ENCODE assay signal across 12 cellular contexts in the genomic region with DNA sequence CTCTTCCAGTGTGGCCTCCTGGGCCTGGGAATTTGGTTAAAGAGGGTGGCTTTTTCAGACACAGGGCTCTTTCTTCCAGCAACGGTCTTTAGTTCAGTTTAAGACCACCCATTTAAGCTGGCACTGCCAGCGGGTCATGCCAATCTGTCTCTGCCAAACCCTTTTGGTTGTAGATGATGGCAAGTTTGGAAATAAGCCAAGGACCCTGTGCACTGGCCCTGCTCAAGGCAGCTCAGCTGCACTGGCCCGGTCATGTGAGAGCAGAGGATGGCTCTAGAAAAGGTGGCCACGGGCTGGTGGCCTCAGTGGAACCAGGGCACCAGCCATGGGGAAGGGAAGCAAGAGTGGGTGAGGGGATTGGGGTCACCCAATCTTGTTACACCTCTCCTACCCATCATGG.
DNase-seq lines count a peak whose midpoint lies in the region; ATAC-seq and TF ChIP-seq lines count a peak whose summit lies in the region.
"Had no signal": no experiment of that assay in that cellular context is flagged by ENCODE, and none has a peak within 500 bp of the region (broad histone marks: within the 10 kb centered on the region; RNA-seq: fewer than 3 reads in every experiment).

No MANE protein-coding gene starts in this region.

- no peak for ATAC-seq in right cardiac atrium
- no peak for ATAC-seq in HG03469 (IDR thresholded peaks at IDR 0.05; ENCODE audit: unreplicated experiment)
- ATAC-seq in foreskin keratinocyte: no peak
- ATAC-seq: HCT116 had no signal

- no peak for TF ChIP-seq POLR2A in esophagus muscularis mucosa (IDR thresholded peaks at IDR 0.05; ENCODE audit: low read depth)

- H3K9me3 ChIP-seq in right cardiac atrium (ENCODE audit: control insufficient read depth, low read length) (no peaks in the 10 kb centered on the region), esophagus muscularis mucosa (no peaks in the 10 kb centered on the region)

- H3K27ac ChIP-seq in right cardiac atrium (ENCODE audit: low read length): no peak overlapping the region
- no peak overlapping the region for H3K27ac ChIP-seq in esophagus muscularis mucosa (replicated peaks in 1 of 4)
- H3K27ac ChIP-seq in foreskin keratinocyte: no peak overlapping the region

- 78% methylated on average over 4 of the region's 4 CpGs for WGBS in right cardiac atrium
- WGBS in esophagus muscularis mucosa: 71% methylated on average over 4 of the region's 4 CpGs

- intact Hi-C loops in cardiac septum (cut with DNase I): no loop called here
- intact Hi-C loops in right cardiac atrium (cut with DNase I): no loop called here
- intact Hi-C loops in esophagus muscularis mucosa (cut with DNase I): no loop called here
- intact Hi-C loops in posterior cingulate gyrus (cut with DNase I): no loop called here

- H3K4me1 ChIP-seq in right cardiac atrium (ENCODE audit: control insufficient read depth, insufficient read depth, low read length) (no peaks in the 10 kb centered on the region), esophagus muscularis mucosa (no peaks in the 10 kb centered on the region), foreskin keratinocyte (no peaks in the 10 kb centered on the region)

- no peaks in the 10 kb centered on the region for H3K27me3 ChIP-seq in right cardiac atrium (ENCODE audit: control insufficient read depth, insufficient read depth)
- no peaks in the 10 kb centered on the region for H3K27me3 ChIP-seq in esophagus muscularis mucosa
- H3K27me3 ChIP-seq in foreskin keratinocyte: no peaks in the 10 kb centered on the region

- no peaks in the 10 kb centered on the region for H3K36me3 ChIP-seq in esophagus muscularis mucosa

- TF ChIP-seq CTCF in esophagus muscularis mucosa (IDR thresholded peaks at IDR 0.05): no peak
- TF ChIP-seq CTCF in foreskin keratinocyte (conservative IDR thresholded peaks at IDR 0.05): no peak

- DNase-seq in cardiac septum (ENCODE audit: low spot score) (peak; percentile 46), right cardiac atrium (no peak), esophagus muscularis mucosa (ENCODE audit: extremely low spot score) (peak; percentile 90), mesenteric fat pad (ENCODE audit: low spot score) (peak; percentile 68), posterior cingulate gyrus (no peak), foreskin keratinocyte (no peak)
- DNase-seq: C1 segment of cervical spinal cord; Calu3; CD4-positive, alpha-beta T cell; DMS 273 treated with DMSO at 0.1 percent for 48 hours had no signal

- no peak for TF ChIP-seq EP300 in esophagus muscularis mucosa (IDR thresholded peaks at IDR 0.05)

- H3K4me3 ChIP-seq in right cardiac atrium (ENCODE audit: low read length) (no peak overlapping the region), esophagus muscularis mucosa (no peak overlapping the region)

Comparison
In these comparisons a context has a peak if more than half of its experiments do, and no peak if none do; other contexts are left out.
1. DNase-seq: peak in cardiac septum (single experiment), esophagus muscularis mucosa (single experiment) and mesenteric fat pad (single experiment); none in right cardiac atrium (0 of 3), posterior cingulate gyrus (0 of 10) and foreskin keratinocyte (0 of 2).